9 cellular contexts compared by ENCODE assay signal in genomic region chrX:110512341-110512740, GRCh38.
"Had no signal": no experiment of that assay in that cellular context is flagged by ENCODE, and none has a peak within 500 bp of the region (broad histone marks: within the 10 kb centered on the region; RNA-seq: fewer than 3 reads in every experiment).

No MANE protein-coding gene starts in this region.

- H3K36me3 Mint-ChIP-seq: IgD-negative memory B cell had no signal

- H3K4me1 Mint-ChIP-seq: IgD-negative memory B cell had no signal

- H3K27ac ChIP-seq: HL-60, KMS-11 had no signal

- H3K9ac ChIP-seq: KMS-11 had no signal

- H3K27ac Mint-ChIP-seq: IgD-negative memory B cell had no signal

- DNase-seq: IMR-90, KBM-7, KG1 had no signal

- H3K4me3 ChIP-seq: K562 had no signal

- H3K27me3 Mint-ChIP-seq: IgD-negative memory B cell had no signal

- H3K4me3 Mint-ChIP-seq: IgD-negative memory B cell had no signal

- H3K4me2 ChIP-seq: KMS-11 had no signal

- FAIRE-seq: HepG2, HTR-8/SVneo, K562 had no signal

- ATAC-seq: HepG2, K562 had no signal
